1 cellular context compared by ENCODE assay signal in genomic region chr6:138403801-138404665, GRCh38.
A peak's percentile ranks its signal among the peaks of the same experiment; 100 is the strongest.
TF ChIP-seq lines count a peak whose summit lies in the region.

HEBP2 (plus strand) TSS chr6:138404223; CDS start chr6:138404496, 273 bp downstream.

TF ChIP-seq in HEK293, 187 proteins besides CTCF, POLR2A, EP300 and RAD21 (continued from another document and continues in another):
- TF ChIP-seq ZNF148 (tag by site-specific recombination; IDR thresholded peaks at IDR 0.05; ENCODE audit: borderline replicate concordance), result no peak
- no peak for TF ChIP-seq ZNF596 (tag by site-specific recombination; IDR thresholded peaks at IDR 0.05)
- TF ChIP-seq ZBTB8A (tag by site-specific recombination; IDR thresholded peaks at IDR 0.05), result peak; percentile 84
- no peak for TF ChIP-seq PRDM2 (tag by site-specific recombination; IDR thresholded peaks at IDR 0.05; ENCODE audit: borderline replicate concordance)
- peak; percentile 60 for TF ChIP-seq SP7 (tag by site-specific recombination; IDR thresholded peaks at IDR 0.05)
- peak; percentile 90 for TF ChIP-seq KLF8 (tag by site-specific recombination; IDR thresholded peaks at IDR 0.05)
- TF ChIP-seq MZF1 (tag by site-specific recombination; IDR thresholded peaks at IDR 0.05; ENCODE audit: borderline replicate concordance), result no peak
- peak; percentile 39; the same call in 1 of the 2 replicates for TF ChIP-seq PRDM4 (tag by site-specific recombination; IDR thresholded peaks at IDR 0.05)
- no peak for TF ChIP-seq ZNF366 (tag by site-specific recombination; conservative IDR thresholded peaks at IDR 0.05)
- TF ChIP-seq ZSCAN16 (tag by site-specific recombination; IDR thresholded peaks at IDR 0.05), result no peak
- TF ChIP-seq KLF9 (tag by site-specific recombination; IDR thresholded peaks at IDR 0.05; ENCODE audit: low read depth), result peak; percentile 83
- no peak for TF ChIP-seq BCL11B (tag by site-specific recombination; IDR thresholded peaks at IDR 0.05; ENCODE audit: low read depth)
- no peak for TF ChIP-seq ZBTB44 (tag by site-specific recombination; IDR thresholded peaks at IDR 0.05)
- no peak for TF ChIP-seq ZNF707 (tag by site-specific recombination; IDR thresholded peaks at IDR 0.05)
- peak; percentile 78; the same call in 1 of the 2 replicates for TF ChIP-seq KLF7 (tag by site-specific recombination; IDR thresholded peaks at IDR 0.05; ENCODE audit: borderline replicate concordance)
- peak; percentile 93 for TF ChIP-seq ZNF561 (tag by site-specific recombination; IDR thresholded peaks at IDR 0.05; ENCODE audit: borderline replicate concordance)
- TF ChIP-seq ZNF623 (tag by site-specific recombination; IDR thresholded peaks at IDR 0.05), result no peak
- peak; percentile 84 for TF ChIP-seq SP3 (tag by site-specific recombination; IDR thresholded peaks at IDR 0.05)
- peak; percentile 64; the same call in 1 of the 2 replicates for TF ChIP-seq ZBTB20 (tag by site-specific recombination; IDR thresholded peaks at IDR 0.05)
- TF ChIP-seq ZNF791 (tag by site-specific recombination; IDR thresholded peaks at IDR 0.05), result no peak
- TF ChIP-seq ZNF18 (tag by site-specific recombination; IDR thresholded peaks at IDR 0.05), result no peak
- no peak for TF ChIP-seq ZNF146 (tag by site-specific recombination; IDR thresholded peaks at IDR 0.05)
- TF ChIP-seq ZSCAN23 (tag by site-specific recombination; IDR thresholded peaks at IDR 0.05), result no peak
- no peak for TF ChIP-seq ZNF280C (tag by site-specific recombination; IDR thresholded peaks at IDR 0.05)
- peak; percentile 89 for TF ChIP-seq EGR2 (tag by site-specific recombination; IDR thresholded peaks at IDR 0.05; ENCODE audit: low read depth)
- TF ChIP-seq ZNF292 (tag by site-specific recombination; IDR thresholded peaks at IDR 0.05; ENCODE audit: borderline replicate concordance, low read depth), result no peak
- TF ChIP-seq KLF1 (tag by site-specific recombination; IDR thresholded peaks at IDR 0.05), result peak; percentile 67
- TF ChIP-seq ZNF202 (tag by site-specific recombination; IDR thresholded peaks at IDR 0.05; ENCODE audit: borderline replicate concordance), result no peak
- TF ChIP-seq ZBTB26 (tag by site-specific recombination; optimal IDR thresholded peaks at IDR 0.05), result peak; percentile 91
- TF ChIP-seq ZNF501 (tag by site-specific recombination; IDR thresholded peaks at IDR 0.05), result peak; percentile 85; the same call in 1 of the 2 replicates
- no peak for TF ChIP-seq ZNF169 (tag by site-specific recombination; IDR thresholded peaks at IDR 0.05)
- TF ChIP-seq PRDM10 (tag by site-specific recombination; IDR thresholded peaks at IDR 0.05), result peak; percentile 24
- peak; percentile 47; the same call in 1 of the 2 replicates for TF ChIP-seq ZNF449 (tag by site-specific recombination; IDR thresholded peaks at IDR 0.05)
